22 cellular contexts compared by ENCODE assay signal in the genomic region with DNA sequence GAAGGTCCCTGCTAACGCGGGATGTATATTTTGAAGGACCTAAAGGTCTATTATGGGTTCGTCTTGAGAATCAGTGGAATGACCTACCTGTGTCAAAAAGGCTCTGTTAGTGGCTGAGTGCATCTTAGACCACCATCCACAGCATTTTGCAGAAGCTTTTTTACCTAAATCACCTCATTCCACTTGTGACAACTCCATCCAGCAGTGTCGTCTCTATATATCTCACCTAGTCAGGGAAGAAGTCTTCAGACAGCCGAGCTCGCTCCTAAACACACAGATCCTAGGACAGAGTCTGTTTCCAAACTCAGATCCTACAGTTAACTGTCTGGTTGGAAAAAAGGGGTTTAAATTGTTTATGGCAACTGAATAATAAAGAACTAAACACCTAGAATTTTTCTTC. TPM values are rescaled to one million over a fixed set of nuclear protein-coding genes. Genes with fewer than 3 reads are reported as not detected.
"Had no signal": no experiment of that assay in that cellular context is flagged by ENCODE, and none has a peak within 500 bp of the region (broad histone marks: within the 10 kb centered on the region; RNA-seq: fewer than 3 reads in every experiment).

No MANE protein-coding gene starts in this region.

- H3K27ac Mint-ChIP-seq: immature natural killer cell; natural killer cell treated with Interleukin-12 subunit alpha and Interleukin-12 subunit beta and Interleukin-15 and Interleukin-18, amount 100 ng/mL, for 72 hours; stimulated activated naive B cell treated with anti-CD40 and anti-IgM and Interleukin-4, amounts not matched to agents 10 μg/mL and 1 μg/mL and 100 μg/mL, for 72 hours; type B pancreatic cell had no signal

- H3K27me3 ChIP-seq: colonic mucosa, right lobe of liver, spleen had no signal

- H3K4me1 ChIP-seq: colonic mucosa, parathyroid adenoma, prostate gland, right lobe of liver had no signal

- H3K4me3 ChIP-seq: colonic mucosa, gastrocnemius medialis, lung, prostate gland, right lobe of liver, spleen had no signal

- H3K4me1 Mint-ChIP-seq: immature natural killer cell; stimulated activated naive B cell treated with anti-CD40 and anti-IgM and Interleukin-4, amounts not matched to agents 10 μg/mL and 1 μg/mL and 100 μg/mL, for 72 hours; stimulated activated naive CD8-positive, alpha-beta T cell treated with anti-CD3 and anti-CD28 coated beads, Interleukin-15, amount 100 ng/mL, for 72 hours had no signal

- H3K4me3 Mint-ChIP-seq: immature natural killer cell; natural killer cell treated with Interleukin-12 subunit alpha and Interleukin-12 subunit beta and Interleukin-15 and Interleukin-18, amount 100 ng/mL, for 72 hours; stimulated activated naive B cell treated with anti-CD40 and anti-IgM and Interleukin-4, amounts not matched to agents 10 μg/mL and 1 μg/mL and 100 μg/mL, for 72 hours; stimulated activated naive CD8-positive, alpha-beta T cell treated with anti-CD3 and anti-CD28 coated beads, Interleukin-15, amount 100 ng/mL, for 72 hours; type B pancreatic cell had no signal

- H3K36me3 ChIP-seq: colonic mucosa, gastrocnemius medialis, prostate gland, right lobe of liver, spleen had no signal

- H3K36me3 Mint-ChIP-seq: immature natural killer cell; natural killer cell treated with Interleukin-12 subunit alpha and Interleukin-12 subunit beta and Interleukin-15 and Interleukin-18, amount 100 ng/mL, for 72 hours; stimulated activated naive B cell treated with anti-CD40 and anti-IgM and Interleukin-4, amounts not matched to agents 10 μg/mL and 1 μg/mL and 100 μg/mL, for 72 hours had no signal

- H3K27ac ChIP-seq: colonic mucosa, parathyroid adenoma, right lobe of liver had no signal

- H3K9ac ChIP-seq: parathyroid adenoma had no signal

- ATAC-seq: gastrocnemius medialis; left ventricle myocardium superior; natural killer cell treated with Interleukin-12 subunit alpha and Interleukin-12 subunit beta and Interleukin-15 and Interleukin-18, amount 100 ng/mL, for 72 hours; right lobe of liver; stimulated activated naive B cell treated with anti-CD40 and anti-IgM and Interleukin-4, amounts not matched to agents 10 μg/mL and 1 μg/mL and 100 μg/mL, for 72 hours; stimulated activated naive CD8-positive, alpha-beta T cell treated with anti-CD3 and anti-CD28 coated beads, Interleukin-15, amount 100 ng/mL, for 72 hours had no signal

- DNase-seq: cerebellar nuclear complex; colonic mucosa; dermis blood vessel endothelial cell; gastrocnemius medialis; glutamatergic neuron; immature natural killer cell; left ventricle myocardium superior; mesenchymal stem cell; midbrain; occipital lobe; right lobe of liver; spleen; stimulated activated CD4-positive, alpha-beta T cell treated with anti-CD3 and anti-CD28 coated beads, Interleukin-2, amount 100 ng/mL, for 24 hours; stimulated activated CD4-positive, alpha-beta T cell treated with anti-CD3 and anti-CD28 coated beads, Interleukin-4, amount 100 ng/mL, for 4 hours; stimulated activated naive B cell treated with anti-CD40 and anti-IgM and Interleukin-4, amounts not matched to agents 10 μg/mL and 1 μg/mL and 100 μg/mL, for 72 hours; stimulated activated naive CD8-positive, alpha-beta T cell treated with anti-CD3 and anti-CD28 coated beads, Interleukin-15, amount 100 ng/mL, for 72 hours; substantia nigra had no signal

- H3K9me3 Mint-ChIP-seq: immature natural killer cell; natural killer cell treated with Interleukin-12 subunit alpha and Interleukin-12 subunit beta and Interleukin-15 and Interleukin-18, amount 100 ng/mL, for 72 hours; stimulated activated naive B cell treated with anti-CD40 and anti-IgM and Interleukin-4, amounts not matched to agents 10 μg/mL and 1 μg/mL and 100 μg/mL, for 72 hours; stimulated activated naive CD8-positive, alpha-beta T cell treated with anti-CD3 and anti-CD28 coated beads, Interleukin-15, amount 100 ng/mL, for 72 hours; type B pancreatic cell had no signal

- H3K9me3 ChIP-seq: colonic mucosa, gastrocnemius medialis, prostate gland, right lobe of liver, spleen had no signal

RNA-seq across cellular contexts. Expression of gene COL4A1, which starts 33.7 kb away (rescaled TPM):
- total RNA-seq: natural killer cell treated with Interleukin-12 subunit alpha and Interleukin-12 subunit beta and Interleukin-15 and Interleukin-18, amount 100 ng/mL, for 72 hours had no signal
- polyA plus RNA-seq: immature natural killer cell had no signal

RNA-seq across cellular contexts. Expression of gene COL4A2, which starts 33.8 kb away (rescaled TPM):
- total RNA-seq: natural killer cell treated with Interleukin-12 subunit alpha and Interleukin-12 subunit beta and Interleukin-15 and Interleukin-18, amount 100 ng/mL, for 72 hours had no signal
- polyA plus RNA-seq: immature natural killer cell had no signal
